1 cellular context compared by ENCODE assay signal in genomic region chr2:240782886-240783818, GRCh38.
TF ChIP-seq lines count a peak whose summit lies in the region.

No MANE protein-coding gene starts in this region.

TF ChIP-seq in HepG2, 621 proteins besides CTCF, POLR2A, EP300 and RAD21 (continued from another document):
- no peak for TF ChIP-seq ZBTB21 (CRISPR knock-in tag; IDR thresholded peaks at IDR 0.05)
